Comparison of ENCODE assay signal across 26 cellular contexts in genomic region chr2:209511637-209512036, GRCh38.
"Had no signal": no experiment of that assay in that cellular context is flagged by ENCODE, and none has a peak within 500 bp of the region (broad histone marks: within the 10 kb centered on the region; RNA-seq: fewer than 3 reads in every experiment).

No MANE protein-coding gene starts in this region.

- ATAC-seq: esophagus mucosa; gastroesophageal sphincter; heart left ventricle; left colon; lower lobe of right lung; mucosa of descending colon; natural killer cell treated with Interleukin-12 subunit alpha and Interleukin-12 subunit beta and Interleukin-15 and Interleukin-18, amount 100 ng/mL, for 72 hours; pancreas; right lobe of liver; stimulated activated naive CD8-positive, alpha-beta T cell treated with anti-CD3 and anti-CD28 coated beads, Interleukin-15, amount 100 ng/mL, for 72 hours; upper lobe of right lung had no signal

- H3K27ac ChIP-seq: dorsolateral prefrontal cortex, epithelial cell of prostate, gastroesophageal sphincter, heart left ventricle, hepatocyte, left ventricle myocardium inferior, lower lobe of right lung, neutrophil, pancreas, right lobe of liver, suprapubic skin, transverse colon, upper lobe of right lung, uterus had no signal

- H3K4me1 ChIP-seq: gastroesophageal sphincter, heart left ventricle, lower lobe of right lung, suprapubic skin, transverse colon, upper lobe of right lung, uterus had no signal

- DNase-seq: dorsolateral prefrontal cortex; effector CD4-positive, alpha-beta T cell; foreskin fibroblast; heart left ventricle; left colon; left ventricle myocardium inferior; lower lobe of right lung; mucosa of descending colon; naive B cell; pancreas; right lobe of liver; small intestine; stimulated activated CD4-positive, alpha-beta T cell treated with anti-CD3 and anti-CD28 coated beads, Interleukin-15, amount 100 ng/mL, for 24 hours; stimulated activated CD4-positive, alpha-beta T cell treated with anti-CD3 and anti-CD28 coated beads, Interleukin-2, amount 100 ng/mL, for 48 hours; stimulated activated naive CD4-positive, alpha-beta T cell; stimulated activated naive CD8-positive, alpha-beta T cell treated with anti-CD3 and anti-CD28 coated beads, Interleukin-15, amount 100 ng/mL, for 72 hours; transverse colon; upper lobe of right lung; uterus had no signal

- H3K27me3 ChIP-seq: dorsolateral prefrontal cortex, gastroesophageal sphincter, heart left ventricle, hepatocyte, neutrophil, pancreas, right lobe of liver, suprapubic skin, transverse colon, upper lobe of right lung, uterus had no signal
